15 cellular contexts compared by ENCODE assay signal in the genomic region with DNA sequence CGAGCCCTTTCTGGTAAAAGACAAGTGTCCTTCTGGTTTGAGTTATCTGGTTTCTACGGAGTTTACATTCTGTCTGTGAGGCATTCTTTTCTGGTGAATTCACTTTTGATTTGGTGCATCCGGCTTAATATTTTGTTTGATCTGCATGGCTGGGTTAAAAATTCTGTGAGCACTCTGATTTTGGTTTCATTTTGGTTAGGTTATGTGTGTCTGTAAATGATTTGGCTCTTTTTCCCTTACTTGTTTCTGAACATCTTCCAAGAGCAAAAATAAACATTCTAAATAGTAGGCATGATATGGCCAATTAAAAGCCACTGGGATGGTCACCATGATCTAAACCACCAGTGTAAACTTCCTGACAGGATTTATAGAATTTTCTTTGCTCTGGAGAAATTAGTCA.
DNase-seq lines count a peak whose midpoint lies in the region; ATAC-seq and TF ChIP-seq lines count a peak whose summit lies in the region.
"Had no signal": no experiment of that assay in that cellular context is flagged by ENCODE, and none has a peak within 500 bp of the region (broad histone marks: within the 10 kb centered on the region; RNA-seq: fewer than 3 reads in every experiment).

No MANE protein-coding gene starts in this region.

- intact Hi-C loops in activated CD4-positive, alpha-beta memory T cell treated with anti-CD3 and anti-CD28 coated beads for 36 hours (cut with micrococcal nuclease) = no loop called here
- intact Hi-C loops in naive thymus-derived CD4-positive, alpha-beta T cell (cut with micrococcal nuclease) = no loop called here

- TF ChIP-seq CTCF in brain microvascular endothelial cell (IDR thresholded peaks at IDR 0.05; ENCODE audit: low read depth, low read length, missing control alignments) (no peak), nephron (IDR thresholded peaks at IDR 0.05; ENCODE audit: unreplicated experiment in 3 of 3) (no peak)

- no peaks in the 10 kb centered on the region for H3K9me3 Mint-ChIP-seq in nephron
- H3K9me3 Mint-ChIP-seq in activated CD4-positive, alpha-beta memory T cell treated with anti-CD3 and anti-CD28 coated beads for 36 hours = no peaks in the 10 kb centered on the region
- peaks cover 0 to 2% (median 0%) of the 10 kb centered on the region in 11 donors for H3K9me3 Mint-ChIP-seq in naive thymus-derived CD4-positive, alpha-beta T cell

- no peak for ATAC-seq in naive thymus-derived CD4-positive, alpha-beta T cell
- ATAC-seq: left ventricle myocardium superior had no signal

- H3K27me3 Mint-ChIP-seq in nephron (ENCODE audit: low read depth) = peaks cover 4% of the 10 kb centered on the region
- peaks cover 5% of the 10 kb centered on the region for H3K27me3 Mint-ChIP-seq in activated CD4-positive, alpha-beta memory T cell treated with anti-CD3 and anti-CD28 coated beads for 36 hours
- peaks cover 0 to 39% (median 18%) of the 10 kb centered on the region in 5 donors for H3K27me3 Mint-ChIP-seq in naive thymus-derived CD4-positive, alpha-beta T cell

- H3K4me1 ChIP-seq in naive thymus-derived CD4-positive, alpha-beta T cell (ENCODE audit: control insufficient read depth in 2 of 2, insufficient read depth in 2 of 2, low read length in 2 of 2) = peaks cover 0 to 5% of the 10 kb centered on the region in 2 donors

- POLR2A ChIA-PET in activated CD4-positive, alpha-beta memory T cell treated with anti-CD3 and anti-CD28 coated beads for 36 hours (lab: Charles Lee) = no interaction called here
- POLR2A ChIA-PET in naive thymus-derived CD4-positive, alpha-beta T cell (lab: Charles Lee) = no interaction called here

- H3K4me3 ChIP-seq in brain microvascular endothelial cell (ENCODE audit: low read depth, low read length) = no peak overlapping the region
- H3K4me3 ChIP-seq in naive thymus-derived CD4-positive, alpha-beta T cell (ENCODE audit: low read length) = no peak overlapping the region
- H3K4me3 ChIP-seq: ovary, stomach had no signal

- CTCF ChIA-PET in activated CD4-positive, alpha-beta memory T cell treated with anti-CD3 and anti-CD28 coated beads for 36 hours (lab: Charles Lee) = interaction anchor here (2.5 kb wide), 1 partner anchor 10 kb away, joined by 14 read pairs; no protein-coding TSS in a partner anchor
- CTCF ChIA-PET in naive thymus-derived CD4-positive, alpha-beta T cell (lab: Charles Lee) = no interaction called here

- DNase-seq in AG20443 (ENCODE audit: low spot score) (peak; percentile 30), HS-5 (ENCODE audit: low read depth) (peak; percentile 11), brain microvascular endothelial cell (peak; percentile 31), DMS53 (lab: John Stamatoyannopoulos, UW) (no peak), iPS-NIHi7 (ENCODE audit: extremely low spot score) (no peak)
- no peak for DNase-seq in activated CD4-positive, alpha-beta memory T cell treated with anti-CD3 and anti-CD28 coated beads for 36 hours
- no peak for DNase-seq in naive thymus-derived CD4-positive, alpha-beta T cell
- DNase-seq: anterior cingulate cortex; esophagus squamous epithelium; left ventricle myocardium superior; NCI-H1694 treated with DMSO at 0.1 percent for 48 hours; ovary; stimulated activated CD4-positive, alpha-beta T cell treated with anti-CD3 and anti-CD28 coated beads, Interleukin-2, amount 100 ng/mL, for 48 hours; stomach had no signal

- no peaks in the 10 kb centered on the region for H3K27me3 ChIP-seq in brain microvascular endothelial cell (replicated peaks)
- H3K27me3 ChIP-seq in naive thymus-derived CD4-positive, alpha-beta T cell (ENCODE audit: control insufficient read depth in 2 of 2, insufficient read depth in 2 of 2, low read length in 2 of 2) = no peaks in the 10 kb centered on the region
- H3K27me3 ChIP-seq: esophagus squamous epithelium, ovary, stomach had no signal

- H3K36me3 ChIP-seq in brain microvascular endothelial cell (replicated peaks) = no peaks in the 10 kb centered on the region
- H3K36me3 ChIP-seq in naive thymus-derived CD4-positive, alpha-beta T cell (ENCODE audit: control insufficient read depth in 2 of 3, insufficient read depth in 3 of 3, low read length in 3 of 3) = no peaks in the 10 kb centered on the region
- H3K36me3 ChIP-seq: esophagus squamous epithelium, ovary, stomach had no signal

- peak overlapping the region; percentile 8 to 59 (median 33) for H3K27ac Mint-ChIP-seq in nephron
- no peak overlapping the region for H3K27ac Mint-ChIP-seq in activated CD4-positive, alpha-beta memory T cell treated with anti-CD3 and anti-CD28 coated beads for 36 hours
- no peak overlapping the region for H3K27ac Mint-ChIP-seq in naive thymus-derived CD4-positive, alpha-beta T cell

- H3K4me3 Mint-ChIP-seq in nephron = no peak overlapping the region
- H3K4me3 Mint-ChIP-seq in activated CD4-positive, alpha-beta memory T cell treated with anti-CD3 and anti-CD28 coated beads for 36 hours = no peak overlapping the region
- H3K4me3 Mint-ChIP-seq in naive thymus-derived CD4-positive, alpha-beta T cell = no peak overlapping the region

- no peaks in the 10 kb centered on the region for H3K9me3 ChIP-seq in naive thymus-derived CD4-positive, alpha-beta T cell (ENCODE audit: control insufficient read depth in 2 of 3, low read length in 3 of 3)
- H3K9me3 ChIP-seq: esophagus squamous epithelium, ovary, stomach had no signal

- in situ Hi-C loops in brain microvascular endothelial cell (cut with HindIII; ENCODE audit: low pct_ligation_motif_present, low sequenced_read_pairs) = no loop called here

- H3K27ac ChIP-seq in brain microvascular endothelial cell = peak overlapping the region; percentile 16
- no peak overlapping the region for H3K27ac ChIP-seq in naive thymus-derived CD4-positive, alpha-beta T cell (ENCODE audit: low read depth, low read length)
- H3K27ac ChIP-seq: esophagus squamous epithelium, stomach had no signal

- H3K4me1 Mint-ChIP-seq in nephron = peaks cover 15% of the 10 kb centered on the region
- peaks cover 4% of the 10 kb centered on the region for H3K4me1 Mint-ChIP-seq in activated CD4-positive, alpha-beta memory T cell treated with anti-CD3 and anti-CD28 coated beads for 36 hours (ENCODE audit: low read depth)
- H3K4me1 Mint-ChIP-seq in naive thymus-derived CD4-positive, alpha-beta T cell = no peaks in the 10 kb centered on the region

- peaks cover 4% of the 10 kb centered on the region for H3K36me3 Mint-ChIP-seq in nephron (ENCODE audit: low read depth)
- H3K36me3 Mint-ChIP-seq in activated CD4-positive, alpha-beta memory T cell treated with anti-CD3 and anti-CD28 coated beads for 36 hours = no peaks in the 10 kb centered on the region
- no peaks in the 10 kb centered on the region for H3K36me3 Mint-ChIP-seq in naive thymus-derived CD4-positive, alpha-beta T cell

Comparison
In these comparisons a context has a peak if more than half of its experiments do, and no peak if none do; other contexts are left out.
1. DNase-seq: peak in AG20443 (single experiment), HS-5 (single experiment) and brain microvascular endothelial cell (single experiment); none in DMS53 (single experiment), activated CD4-positive, alpha-beta memory T cell treated with anti-CD3 and anti-CD28 coated beads for 36 hours (single experiment), naive thymus-derived CD4-positive, alpha-beta T cell (0 of 9) and iPS-NIHi7 (single experiment).
2. H3K27ac Mint-ChIP-seq: peak in nephron (3 of 3); none in activated CD4-positive, alpha-beta memory T cell treated with anti-CD3 and anti-CD28 coated beads for 36 hours (single experiment) and naive thymus-derived CD4-positive, alpha-beta T cell (0 of 9).